Comparison of ENCODE assay signal across 1 cellular context in genomic region chr11:3021125-3021524, GRCh38.
TF ChIP-seq lines count a peak whose summit lies in the region.

No MANE protein-coding gene starts in this region.

TF ChIP-seq in K562, 482 proteins besides CTCF, POLR2A, EP300 and RAD21:
- TF ChIP-seq ZNF239 (CRISPR knock-in tag; IDR thresholded peaks at IDR 0.05) (no peak), SMC3 (conservative IDR thresholded peaks at IDR 0.05; ENCODE audit: insufficient read depth, low read depth, low read length) (peak; percentile 46), BCOR (IDR thresholded peaks at IDR 0.05) (no peak), ZNF146 (CRISPR knock-in tag; IDR thresholded peaks at IDR 0.05; ENCODE audit: unreplicated experiment) (no peak), STAG1 (CRISPR knock-in tag; IDR thresholded peaks at IDR 0.05; ENCODE audit: borderline replicate concordance) (peak; percentile 45; the same call in 1 of the 2 replicates), NFIX (CRISPR knock-in tag; IDR thresholded peaks at IDR 0.05; ENCODE audit: low read depth) (no peak), ZBTB17 (CRISPR knock-in tag; IDR thresholded peaks at IDR 0.05) (no peak)
